9 cellular contexts compared by ENCODE assay signal in genomic region chr19:3368441-3368795, GRCh38. TPM values are rescaled to one million over a fixed set of nuclear protein-coding genes. Genes with fewer than 3 reads are reported as not detected.
A peak's percentile ranks its signal among the peaks of the same experiment; 100 is the strongest.
DNase-seq lines count a peak whose midpoint lies in the region; ATAC-seq, FAIRE-seq and TF ChIP-seq lines count a peak whose summit lies in the region.
"Had no signal": no experiment of that assay in that cellular context is flagged by ENCODE, and none has a peak within 500 bp of the region (broad histone marks: within the 10 kb centered on the region; RNA-seq: fewer than 3 reads in every experiment).

No MANE protein-coding gene starts in this region.

- H3K9me3 ChIP-seq in A549: no peaks in the 10 kb centered on the region

- H3K4me1 ChIP-seq in A549: peaks cover 46% of the 10 kb centered on the region

- peak overlapping the region; percentile 83 for H3K4me3 ChIP-seq in A549

- FAIRE-seq in A549 (lab: Jason Lieb, UNC): no peak

- H3K9me3 Mint-ChIP-seq in HFFc6: no peaks in the 10 kb centered on the region
- no peaks in the 10 kb centered on the region for H3K9me3 Mint-ChIP-seq in central memory CD8-positive, alpha-beta T cell
- no peaks in the 10 kb centered on the region for H3K9me3 Mint-ChIP-seq in naive thymus-derived CD8-positive, alpha-beta T cell

- TF ChIP-seq CTCF in A549 (IDR thresholded peaks at IDR 0.05) (no peak), HFFc6 (IDR thresholded peaks at IDR 0.05) (no peak)

- H3K27me3 Mint-ChIP-seq in HFFc6 (ENCODE audit: insufficient read depth): peaks cover 4% of the 10 kb centered on the region; the same call in 1 of the 2 replicates
- H3K27me3 Mint-ChIP-seq in central memory CD8-positive, alpha-beta T cell: no peaks in the 10 kb centered on the region
- no peaks in the 10 kb centered on the region for H3K27me3 Mint-ChIP-seq in naive thymus-derived CD8-positive, alpha-beta T cell

- H3K4me2 ChIP-seq in A549: peak overlapping the region; percentile 99

- 24% methylated on average over 5 of the region's 5 CpGs for WGBS in A549 (ENCODE audit: missing lambda C conversion rate)

- TF ChIP-seq EP300 in A549 (IDR thresholded peaks at IDR 0.05): no peak

- no peak for TF ChIP-seq RAD21 in A549 (conservative IDR thresholded peaks at IDR 0.05 in 1 of 2, IDR thresholded peaks at IDR 0.05 in 1 of 2)

- H3K4me1 Mint-ChIP-seq in HFFc6 (ENCODE audit: low read depth): peaks cover 54% of the 10 kb centered on the region
- peaks cover 36% of the 10 kb centered on the region for H3K4me1 Mint-ChIP-seq in central memory CD8-positive, alpha-beta T cell
- peaks cover 30 to 64% (median 53%) of the 10 kb centered on the region in 4 donors for H3K4me1 Mint-ChIP-seq in naive thymus-derived CD8-positive, alpha-beta T cell

- CTCF ChIA-PET in A549 (lab: Yijun Ruan, JAX): interaction anchor here (1.2 kb wide), 1 partner anchor 105 kb away, joined by 6 read pairs; no protein-coding TSS in a partner anchor

- peak overlapping the region; percentile 88 for H3K4me3 Mint-ChIP-seq in HFFc6
- H3K4me3 Mint-ChIP-seq in central memory CD8-positive, alpha-beta T cell: peak overlapping the region; percentile 27
- H3K4me3 Mint-ChIP-seq in naive thymus-derived CD8-positive, alpha-beta T cell: peak overlapping the region in 9 of 10 donors; percentile 23 to 75 (median 62)

- no peak for DNase-seq in A549 (ENCODE audit: low read depth in 1 of 2, low spot score in 1 of 2)
- DNase-seq in HFFc6: no peak
- DNase-seq in central memory CD8-positive, alpha-beta T cell (ENCODE audit: low spot score in 2 of 2): no peak
- no peak for DNase-seq in naive thymus-derived CD8-positive, alpha-beta T cell
- no peak for DNase-seq in activated CD8-positive, alpha-beta memory T cell treated with anti-CD3 and anti-CD28 coated beads, Interleukin-2, amount 50 U/mL, for 48 hours
- DNase-seq in SW480 (ENCODE audit: low spot score): no peak
- no peak for DNase-seq in H4 (ENCODE audit: low spot score)
- DNase-seq: stimulated activated naive CD4-positive, alpha-beta T cell treated with Interleukin-2 at 50 U/mL for 16 hours had no signal

- TF ChIP-seq POLR2A in A549 (IDR thresholded peaks at IDR 0.05; ENCODE audit: low read length): no peak

- H3K27ac Mint-ChIP-seq in HFFc6: peak overlapping the region; percentile 87
- no peak overlapping the region for H3K27ac Mint-ChIP-seq in central memory CD8-positive, alpha-beta T cell (ENCODE audit: low read depth)
- H3K27ac Mint-ChIP-seq in naive thymus-derived CD8-positive, alpha-beta T cell: peak overlapping the region in 3 of 10 donors; percentile 41 to 82 (median 46)

- H3K36me3 Mint-ChIP-seq in HFFc6 (ENCODE audit: low read depth): no peaks in the 10 kb centered on the region; the same call in 1 of the 2 replicates
- peaks cover 7% of the 10 kb centered on the region for H3K36me3 Mint-ChIP-seq in central memory CD8-positive, alpha-beta T cell (ENCODE audit: insufficient read depth)
- peaks cover 0 to 2% (median 1%) of the 10 kb centered on the region in 3 donors for H3K36me3 Mint-ChIP-seq in naive thymus-derived CD8-positive, alpha-beta T cell

- peak overlapping the region; percentile 99 to 100 for H3K27ac ChIP-seq in A549

- POLR2A ChIA-PET in A549 (lab: Yijun Ruan, JAX): no interaction called here
- POLR2A ChIA-PET in naive thymus-derived CD8-positive, alpha-beta T cell (lab: Charles Lee): no interaction called here

- no peak for ATAC-seq in A549
- no peak for ATAC-seq in central memory CD8-positive, alpha-beta T cell (replicated peaks; ENCODE audit: extremely low read depth, poor library complexity, severe bottlenecking)
- ATAC-seq in naive thymus-derived CD8-positive, alpha-beta T cell: no peak
- ATAC-seq in GM21825 (IDR thresholded peaks at IDR 0.05; ENCODE audit: unreplicated experiment): no peak

TF ChIP-seq in A549, 52 proteins besides CTCF, POLR2A, EP300 and RAD21:
- TF ChIP-seq CEBPB (IDR thresholded peaks at IDR 0.05) (no peak), HOXB5 (CRISPR knock-in tag; IDR thresholded peaks at IDR 0.05) (no peak), KDM1A (IDR thresholded peaks at IDR 0.05; ENCODE audit: low read depth) (no peak), RARB (CRISPR knock-in tag; IDR thresholded peaks at IDR 0.05) (no peak), RNF2 (IDR thresholded peaks at IDR 0.05; ENCODE audit: borderline replicate concordance, low read depth) (no peak), PHF8 (IDR thresholded peaks at IDR 0.05; ENCODE audit: borderline replicate concordance, low read depth) (no peak), JUN (IDR thresholded peaks at IDR 0.05) (no peak), HOXA7 (CRISPR knock-in tag; IDR thresholded peaks at IDR 0.05) (no peak)

RNA-seq across cellular contexts. Expression of gene NFIC, which starts 2.0 kb away (rescaled TPM):
- 2.6 and 4.7 TPM in 2 replicates for polyA plus RNA-seq in A549 (2011; rRNA removed)
- 8.9 and 14.2 TPM in 2 replicates for polyA plus RNA-seq in A549 (2012; cell fraction: cytosol; rRNA removed)
- polyA plus RNA-seq in A549 (2012; cell fraction: nucleus; rRNA removed): 20.1 and 22.9 TPM in 2 replicates
- polyA plus RNA-seq in A549 (2017; fragmentation: RNase III; extraction: RNeasy Plus Mini Kit Qiagen cat#74134 plus additional on column Dnase treatment): 34.6 to 36.4 TPM (median 34.9 TPM) in 3 replicates
- polyA minus RNA-seq in A549 (2011; rRNA and poly(A)+ RNA removed): 10.5 and 14.6 TPM in 2 replicates
- 100 to 1,000 TPM; 186 to 219 (median 211) TPM for total RNA-seq in HFFc6 (2021; fragmentation: NEBNext Ultra II Directional; extraction: Animal tissue kit (Norgen Biotek cat#: 25700))
- total RNA-seq in naive thymus-derived CD8-positive, alpha-beta T cell: 10 to 100 TPM; 30.2 to 34.8 TPM
- polyA plus RNA-seq in naive thymus-derived CD8-positive, alpha-beta T cell: 10 to 100 TPM in 2 of 3 donors, 1 to 10 TPM in 1; 5.8 to 15.8 (median 12.1) TPM
- 19.8 and 20.0 TPM in 2 replicates for total RNA-seq in H4 (2014; rRNA removed; shearing (Covaris generic))

Comparison
In these comparisons a context has a peak if more than half of its experiments do, and no peak if none do; other contexts are left out.
1. H3K4me3 Mint-ChIP-seq: peak in every context shown above with its lines; median percentile 88 in HFFc6; 62 in naive thymus-derived CD8-positive, alpha-beta T cell; 27 in central memory CD8-positive, alpha-beta T cell.